In the genomic region with DNA sequence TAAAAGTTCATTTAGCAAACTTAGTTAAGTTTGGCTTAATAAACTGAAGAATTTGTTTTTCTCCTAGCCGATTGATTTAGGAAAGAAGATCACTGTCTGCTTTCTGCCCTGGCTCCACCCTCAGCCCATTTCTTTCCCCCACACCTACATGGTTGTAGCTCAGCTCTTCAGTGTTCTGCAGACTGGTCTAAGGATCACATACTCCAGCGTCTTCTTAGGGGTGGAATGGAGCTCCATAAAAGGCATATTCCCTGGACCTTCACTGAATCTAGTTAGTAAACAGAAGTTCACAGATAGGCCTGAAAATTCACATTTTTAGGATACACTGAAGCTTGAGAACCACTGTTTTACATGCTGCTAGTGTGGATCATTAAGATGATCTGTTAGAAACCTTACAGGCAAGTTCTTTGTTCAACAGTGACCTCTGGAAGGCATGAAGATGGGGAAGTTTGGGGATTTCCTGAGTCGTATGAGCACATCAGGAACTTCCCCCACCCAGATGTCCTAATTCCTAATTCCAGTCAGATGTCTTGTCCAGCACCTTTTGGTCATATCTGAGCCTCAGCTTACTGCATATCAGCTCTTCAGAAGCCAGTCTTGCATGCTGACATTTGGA, we compare ENCODE assay signal across 10 cellular contexts. TPM values are rescaled to one million over a fixed set of nuclear protein-coding genes. Genes with fewer than 3 reads are reported as not detected.
A peak's percentile ranks its signal among the peaks of the same experiment; 100 is the strongest.
DNase-seq lines count a peak whose midpoint lies in the region; ATAC-seq and TF ChIP-seq lines count a peak whose summit lies in the region.
"Had no signal": no experiment of that assay in that cellular context is flagged by ENCODE, and none has a peak within 500 bp of the region (broad histone marks: within the 10 kb centered on the region; RNA-seq: fewer than 3 reads in every experiment).

No MANE protein-coding gene starts in this region.

- H3K4me1 Mint-ChIP-seq in WTC11, result no peaks in the 10 kb centered on the region

- peak overlapping the region; percentile 90 for H3K27ac ChIP-seq in neutrophil
- no peak overlapping the region for H3K27ac ChIP-seq in brain microvascular endothelial cell

- H3K27me3 ChIP-seq in neutrophil, result no peaks in the 10 kb centered on the region
- H3K27me3 ChIP-seq in brain microvascular endothelial cell (replicated peaks), result no peaks in the 10 kb centered on the region
- H3K27me3 ChIP-seq: pancreas had no signal

- no peak for TF ChIP-seq CTCF in neutrophil (IDR thresholded peaks at IDR 0.05)
- TF ChIP-seq CTCF in WTC11 (IDR thresholded peaks at IDR 0.05), result no peak
- TF ChIP-seq CTCF in brain microvascular endothelial cell (IDR thresholded peaks at IDR 0.05; ENCODE audit: low read depth, low read length, missing control alignments), result no peak

- H3K36me3 ChIP-seq in neutrophil (no peaks in the 10 kb centered on the region), brain microvascular endothelial cell (replicated peaks) (no peaks in the 10 kb centered on the region)
- H3K36me3 ChIP-seq: pancreas had no signal

- peak overlapping the region; percentile 38 to 40 for H3K4me3 ChIP-seq in neutrophil (ENCODE audit: low read depth in 1 of 2, low read length in 1 of 2)
- no peak overlapping the region for H3K4me3 ChIP-seq in brain microvascular endothelial cell (ENCODE audit: low read depth, low read length)
- H3K4me3 ChIP-seq: pancreas had no signal

- peaks cover 44 to 45% of the 10 kb centered on the region in 2 experiments for H3K4me1 ChIP-seq in neutrophil (ENCODE audit: control insufficient read depth in 1 of 2, insufficient read depth in 1 of 2, low read depth in 1 of 2, low read length in 1 of 2)
- H3K4me1 ChIP-seq: pancreas had no signal

- no peaks in the 10 kb centered on the region for H3K36me3 Mint-ChIP-seq in WTC11

- no peak overlapping the region for H3K4me3 Mint-ChIP-seq in WTC11
- H3K4me3 Mint-ChIP-seq: activated B cell treated with CpG ODN at 0.5 μM for 24 hours had no signal

- H3K27ac Mint-ChIP-seq in WTC11, result no peak overlapping the region
- H3K27ac Mint-ChIP-seq: activated B cell treated with CpG ODN at 0.5 μM for 24 hours had no signal

- H3K27me3 Mint-ChIP-seq in WTC11 (ENCODE audit: low read depth), result peaks cover 12% of the 10 kb centered on the region

- CTCF ChIA-PET in WTC11 (lab: Charles Lee), result interaction anchor here (0.5 kb wide), 1 partner anchor 39 kb away, joined by 3 read pairs; no protein-coding TSS in a partner anchor
- CTCF ChIA-PET in HEK293T (lab: Yijun Ruan, JAX), result no interaction called here

- DNase-seq in MV-4-11 (lab: John Stamatoyannopoulos, UW) (peak; percentile 80), WTC11 (ENCODE audit: low spot score) (no peak), HEK293T (ENCODE audit: extremely low spot score) (no peak), brain microvascular endothelial cell (no peak)
- DNase-seq: activated B cell treated with CpG ODN at 0.5 μM for 24 hours, NCI-H526 treated with DMSO at 0.1 percent for 48 hours, pancreas had no signal

- ATAC-seq in GM18511 (IDR thresholded peaks at IDR 0.05; ENCODE audit: unreplicated experiment) (peak; percentile 50), GM21717 (IDR thresholded peaks at IDR 0.05; ENCODE audit: unreplicated experiment) (peak; percentile 49), WTC11 (no peak)

- POLR2A ChIA-PET in WTC11 (lab: Charles Lee), result interaction anchor here (0.6 kb wide), 1 partner anchor 23 kb away, joined by 3 read pairs; no protein-coding TSS in a partner anchor
- POLR2A ChIA-PET in HEK293T (lab: Yijun Ruan, JAX), result interaction anchor here (0.6 kb wide), 1 partner anchor 40 kb away, joined by 3 read pairs; no protein-coding TSS in a partner anchor

- H3K9me3 Mint-ChIP-seq in WTC11, result no peaks in the 10 kb centered on the region
- H3K9me3 Mint-ChIP-seq: activated B cell treated with CpG ODN at 0.5 μM for 24 hours had no signal

- in situ Hi-C loops in brain microvascular endothelial cell (cut with HindIII; ENCODE audit: low pct_ligation_motif_present, low sequenced_read_pairs), result no loop called here

- H3K9me3 ChIP-seq in neutrophil, result no peaks in the 10 kb centered on the region
- H3K9me3 ChIP-seq: pancreas had no signal

TF ChIP-seq in WTC11, 78 proteins besides CTCF, POLR2A, EP300 and RAD21:
- no peak for TF ChIP-seq NFE2L1 (CRISPR knock-in tag; IDR thresholded peaks at IDR 0.05)

TF ChIP-seq in HEK293T, 16 proteins besides CTCF, POLR2A, EP300 and RAD21:
- no peak for TF ChIP-seq ZNF384 (IDR thresholded peaks at IDR 0.05)
- no peak for TF ChIP-seq FOXM1 (IDR thresholded peaks at IDR 0.05; ENCODE audit: borderline replicate concordance)
- TF ChIP-seq LEF1 (IDR thresholded peaks at IDR 0.05; ENCODE audit: borderline replicate concordance), result no peak
- TF ChIP-seq PKNOX1 (IDR thresholded peaks at IDR 0.05), result no peak
- TF ChIP-seq CTBP1 (IDR thresholded peaks at IDR 0.05; ENCODE audit: borderline replicate concordance), result no peak
- TF ChIP-seq ARNT (IDR thresholded peaks at IDR 0.05), result no peak
- TF ChIP-seq NFRKB (IDR thresholded peaks at IDR 0.05), result no peak
- no peak for TF ChIP-seq SP1 (IDR thresholded peaks at IDR 0.05)
- no peak for TF ChIP-seq TARDBP (IDR thresholded peaks at IDR 0.05)
- no peak for TF ChIP-seq SUZ12 (IDR thresholded peaks at IDR 0.05)

RNA-seq across cellular contexts. Expression of gene PIWIL4, which starts 16.8 kb away (rescaled TPM):
- total RNA-seq in WTC11 (2021), result 0.33 to 0.66 TPM (median 0.62 TPM) in 3 replicates

RNA-seq across cellular contexts. Expression of gene FUT4, which starts 40.3 kb away (rescaled TPM):
- 5.1 to 7.7 TPM (median 5.5 TPM) in 3 replicates for total RNA-seq in WTC11 (2021)
